9 cellular contexts compared by ENCODE assay signal in genomic region chr1:154747841-154748766, GRCh38.
DNase-seq lines count a peak whose midpoint lies in the region; ATAC-seq and TF ChIP-seq lines count a peak whose summit lies in the region.
"Had no signal": no experiment of that assay in that cellular context is flagged by ENCODE, and none has a peak within 500 bp of the region (broad histone marks: within the 10 kb centered on the region; RNA-seq: fewer than 3 reads in every experiment).

No MANE protein-coding gene starts in this region.

- H3K27ac Mint-ChIP-seq in activated T-helper 2 cell treated with anti-CD3 and anti-CD28 coated beads, Interferon-gamma antibody, Interleukin-2, Interleukin-4, amounts not matched to agents 10 μg/mL and 5 μg/mL and 100 μg/mL, durations not matched to agents 14 hours and 24 hours and 36 hours: peak overlapping the region; percentile 91

- no peak for TF ChIP-seq CTCF in GM10248 (IDR thresholded peaks at IDR 0.05; ENCODE audit: control extremely low read depth, extremely low read depth, low read depth, missing control alignments)

- intact Hi-C loops in activated T-helper 2 cell treated with anti-CD3 and anti-CD28 coated beads, Interferon-gamma antibody, Interleukin-2, Interleukin-4, amounts not matched to agents 10 μg/mL and 5 μg/mL and 100 μg/mL, durations not matched to agents 14 hours and 24 hours and 36 hours (cut with micrococcal nuclease): loop anchor here (2.0 to 10.0 kb wide), 5 partner anchors 13 to 191 kb away; partner anchors contain the start of genes ADAR and UBE2Q1

- peaks cover 75% of the 10 kb centered on the region for H3K4me1 Mint-ChIP-seq in activated T-helper 2 cell treated with anti-CD3 and anti-CD28 coated beads, Interferon-gamma antibody, Interleukin-2, Interleukin-4, amounts not matched to agents 10 μg/mL and 5 μg/mL and 100 μg/mL, durations not matched to agents 14 hours and 24 hours and 36 hours (ENCODE audit: low read depth)

- H3K4me1 ChIP-seq in muscle layer of duodenum (ENCODE audit: control insufficient read depth in 1 of 2, insufficient read depth in 2 of 2, low read length in 2 of 2): peaks cover 14 to 45% of the 10 kb centered on the region in 2 donors

- H3K4me3 ChIP-seq in muscle layer of duodenum (ENCODE audit: low read depth in 1 of 2, low read length in 2 of 2): peak overlapping the region in 1 of 2 donors; percentile 31
- H3K4me3 ChIP-seq: cardiac muscle cell had no signal

- no peaks in the 10 kb centered on the region for H3K27me3 ChIP-seq in muscle layer of duodenum (ENCODE audit: low read depth, low read length)
- H3K27me3 ChIP-seq: cardiac muscle cell had no signal

- H3K36me3 Mint-ChIP-seq in activated T-helper 2 cell treated with anti-CD3 and anti-CD28 coated beads, Interferon-gamma antibody, Interleukin-2, Interleukin-4, amounts not matched to agents 10 μg/mL and 5 μg/mL and 100 μg/mL, durations not matched to agents 14 hours and 24 hours and 36 hours (ENCODE audit: low read depth): no peaks in the 10 kb centered on the region

- DNase-seq in GM10248 (ENCODE audit: extremely low spot score): peak; percentile 84
- peak; percentile 74 for DNase-seq in NCI-H345 treated with DMSO at 0.1 percent for 48 hours (lab: John Stamatoyannopoulos, UW; ENCODE audit: unreplicated experiment)
- DNase-seq in activated T-helper 2 cell treated with anti-CD3 and anti-CD28 coated beads, Interferon-gamma antibody, Interleukin-2, Interleukin-4, amounts not matched to agents 10 μg/mL and 5 μg/mL and 100 μg/mL, durations not matched to agents 14 hours and 24 hours and 36 hours (ENCODE audit: low spot score): peak; percentile 58
- no peak for DNase-seq in NCI-H2081 treated with DMSO at 0.1 percent for 48 hours (lab: John Stamatoyannopoulos, UW)

- CTCF ChIA-PET in GM10248 (lab: Yijun Ruan, JAX): interaction anchor here (1.2 to 1.8 kb wide), 4 partner anchors 10 to 188 kb away, joined by 3 to 12 read pairs (median 5); no protein-coding TSS in a partner anchor

- H3K4me3 Mint-ChIP-seq in activated T-helper 2 cell treated with anti-CD3 and anti-CD28 coated beads, Interferon-gamma antibody, Interleukin-2, Interleukin-4, amounts not matched to agents 10 μg/mL and 5 μg/mL and 100 μg/mL, durations not matched to agents 14 hours and 24 hours and 36 hours (ENCODE audit: low read depth): peak overlapping the region; percentile 83

- H3K9me3 Mint-ChIP-seq in activated T-helper 2 cell treated with anti-CD3 and anti-CD28 coated beads, Interferon-gamma antibody, Interleukin-2, Interleukin-4, amounts not matched to agents 10 μg/mL and 5 μg/mL and 100 μg/mL, durations not matched to agents 14 hours and 24 hours and 36 hours: no peaks in the 10 kb centered on the region

- peak overlapping the region; percentile 27 for H3K27ac ChIP-seq in muscle layer of duodenum (ENCODE audit: low read length)
- H3K27ac ChIP-seq: cardiac muscle cell had no signal

- peak; percentile 59 for ATAC-seq in HG02588 (IDR thresholded peaks at IDR 0.05; ENCODE audit: unreplicated experiment)
- ATAC-seq in HG03457 (IDR thresholded peaks at IDR 0.05; ENCODE audit: unreplicated experiment): no peak
- ATAC-seq in GM18519 (IDR thresholded peaks at IDR 0.05; ENCODE audit: low FRiP score, unreplicated experiment): no peak

- no peaks in the 10 kb centered on the region for H3K27me3 Mint-ChIP-seq in activated T-helper 2 cell treated with anti-CD3 and anti-CD28 coated beads, Interferon-gamma antibody, Interleukin-2, Interleukin-4, amounts not matched to agents 10 μg/mL and 5 μg/mL and 100 μg/mL, durations not matched to agents 14 hours and 24 hours and 36 hours (ENCODE audit: low read depth)

- no peaks in the 10 kb centered on the region for H3K9me3 ChIP-seq in muscle layer of duodenum (ENCODE audit: control insufficient read depth in 1 of 2, low read length in 2 of 2)

- H3K36me3 ChIP-seq in muscle layer of duodenum (ENCODE audit: control insufficient read depth in 1 of 2, insufficient read depth in 2 of 2, low read length in 2 of 2): no peaks in the 10 kb centered on the region
- H3K36me3 ChIP-seq: cardiac muscle cell had no signal

- POLR2A ChIA-PET in GM10248 (lab: Yijun Ruan, JAX): interaction anchor here (1.0 kb wide), 1 partner anchor 26 kb away, joined by 3 read pairs; no protein-coding TSS in a partner anchor
